ENCODE assay signal across 9 cellular contexts in the genomic region with DNA sequence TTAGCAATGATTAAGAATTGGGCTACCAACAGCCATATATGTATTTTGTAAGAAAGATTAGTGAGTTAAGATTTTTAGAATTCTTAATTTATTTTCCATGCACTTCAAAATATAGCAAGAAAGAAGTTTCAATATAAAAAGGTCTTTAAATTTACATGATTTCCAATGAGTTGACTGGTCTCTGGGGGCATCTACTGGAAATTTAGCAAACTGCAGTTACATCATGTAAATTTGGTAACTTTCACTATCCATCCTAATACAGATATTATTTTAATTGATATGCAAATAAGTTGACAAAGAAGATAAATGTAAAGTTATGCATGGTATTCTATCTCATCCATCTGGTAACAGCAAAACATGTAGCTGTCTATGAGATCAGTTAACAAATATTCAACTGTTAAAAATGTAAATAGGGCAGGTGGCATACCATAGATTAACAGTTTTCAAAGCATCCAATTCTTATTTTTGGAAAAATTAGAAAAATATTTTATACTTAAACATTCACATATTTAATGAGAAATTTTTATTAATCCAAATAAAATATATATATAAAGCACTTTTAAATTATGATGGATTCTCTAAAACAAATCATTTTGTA. TPM values are rescaled to one million over a fixed set of nuclear protein-coding genes. Genes with fewer than 3 reads are reported as not detected.
DNase-seq lines count a peak whose midpoint lies in the region; ATAC-seq, FAIRE-seq and TF ChIP-seq lines count a peak whose summit lies in the region.
"Had no signal": no experiment of that assay in that cellular context is flagged by ENCODE, and none has a peak within 500 bp of the region (broad histone marks: within the 10 kb centered on the region; RNA-seq: fewer than 3 reads in every experiment).

No MANE protein-coding gene starts in this region.

- peak; percentile 64 for TF ChIP-seq CTCF in CD8-positive, alpha-beta T cell (IDR thresholded peaks at IDR 0.05)
- TF ChIP-seq CTCF in GM12878 (IDR thresholded peaks at IDR 0.05 in 2 of 3, conservative IDR thresholded peaks at IDR 0.05 in 1 of 3; ENCODE audit: control insufficient read depth in 2 of 3, extremely low read depth in 1 of 3, insufficient read depth in 1 of 3, low read depth in 3 of 3, low read length in 3 of 3): peak; percentile 57 to 65 (median 63)

- H3K9me3 Mint-ChIP-seq in CD8-positive, alpha-beta T cell: no peaks in the 10 kb centered on the region

- H3K4me1 Mint-ChIP-seq in CD8-positive, alpha-beta T cell (ENCODE audit: low read depth): no peaks in the 10 kb centered on the region

- intact Hi-C loops in CD8-positive, alpha-beta T cell (cut with DNase I, micrococcal nuclease): loop anchor here (1.0 to 10.0 kb wide), 6 partner anchors 573 to 1682 kb away; no protein-coding TSS in a partner anchor
- intact Hi-C loops in GM12878 (cut with micrococcal nuclease; ENCODE audit: unreplicated experiment): loop anchor here (1.0 to 10.0 kb wide), 7 partner anchors 181 to 1299 kb away; a partner anchor contains a TSS

- POLR2A ChIA-PET in CD8-positive, alpha-beta T cell (lab: Charles Lee): no interaction called here
- POLR2A ChIA-PET in GM12878 (lab: Charles Lee): no interaction called here

- no peak overlapping the region for H3K4me2 ChIP-seq in GM12878 (ENCODE audit: control insufficient read depth, insufficient read depth)

- no peaks in the 10 kb centered on the region for H3K9me3 ChIP-seq in CD8-positive, alpha-beta T cell (ENCODE audit: low read length)
- H3K9me3 ChIP-seq in GM12878 (replicated peaks; ENCODE audit: control insufficient read depth, insufficient read depth, low read length): no peaks in the 10 kb centered on the region

- no peak overlapping the region for H2AFZ ChIP-seq in GM12878 (ENCODE audit: control insufficient read depth, low read depth, low read length)

- no peak overlapping the region for H3K4me3 ChIP-seq in CD8-positive, alpha-beta T cell (ENCODE audit: low read depth, low read length)
- H3K4me3 ChIP-seq in GM12878: no peak overlapping the region

- TF ChIP-seq RAD21 in GM12878 (IDR thresholded peaks at IDR 0.05; ENCODE audit: insufficient read depth, low read depth, low read length): peak; percentile 86

- no peaks in the 10 kb centered on the region for H3K36me3 Mint-ChIP-seq in CD8-positive, alpha-beta T cell

- CTCF ChIA-PET in CD8-positive, alpha-beta T cell (lab: Charles Lee): no interaction called here
- CTCF ChIA-PET in GM12878 (lab: Yijun Ruan, JAX): interaction anchor here (0.6 to 2.4 kb wide), 10 partner anchors 15 to 821 kb away, joined by 3 to 18 read pairs (median 4); no protein-coding TSS in a partner anchor

- TF ChIP-seq EP300 in GM12878 (IDR thresholded peaks at IDR 0.05; ENCODE audit: borderline replicate concordance in 1 of 2, control insufficient read depth in 1 of 2, low read depth in 2 of 2, low read length in 2 of 2): no peak

- peak; percentile 77 for FAIRE-seq in GM12878 (lab: Jason Lieb, UNC)

- peaks cover 7% of the 10 kb centered on the region for H3K27me3 Mint-ChIP-seq in CD8-positive, alpha-beta T cell (ENCODE audit: low read depth)

- no peaks in the 10 kb centered on the region for H3K36me3 ChIP-seq in CD8-positive, alpha-beta T cell (ENCODE audit: insufficient read depth, low read length)
- H3K36me3 ChIP-seq in GM12878 (ENCODE audit: control insufficient read depth in 2 of 2, insufficient read depth in 2 of 2, low read length in 1 of 2): no peaks in the 10 kb centered on the region

- SMC1A ChIA-PET in GM12878 (lab: Charles Lee; ENCODE audit: uncharacterized antibody, unreplicated experiment): interaction anchor here (0.9 to 3.4 kb wide), 10 partner anchors 10 to 961 kb away, joined by 3 to 25 read pairs (median 4); no protein-coding TSS in a partner anchor

- in situ Hi-C loops in GM12878 (cut with MboI): loop anchor here (25.0 kb wide), 1 partner anchor 954 kb away; no protein-coding TSS in a partner anchor

- RAD21 ChIA-PET in GM12878 (lab: Charles Lee; ENCODE audit: unreplicated experiment): interaction anchor here (0.6 to 1.5 kb wide), 10 partner anchors 180 to 821 kb away, joined by 3 to 10 read pairs (median 4); no protein-coding TSS in a partner anchor

- no peak for TF ChIP-seq POLR2A in GM12878 (IDR thresholded peaks at IDR 0.05; ENCODE audit: low read depth, low read length)

- peak in 2 of 7 experiments; percentile 5 to 16 for DNase-seq in CD8-positive, alpha-beta T cell
- DNase-seq in NCI-H1694 (lab: John Stamatoyannopoulos, UW) (peak; percentile 5), GM12878 (ENCODE audit: low read depth, low spot score) (peak; percentile 2), left lobe of liver (ENCODE audit: low spot score) (no peak), iPS-NIHi7 (ENCODE audit: extremely low spot score) (no peak), cortex of kidney (lab: John Stamatoyannopoulos, UW) (no peak)

- no peak overlapping the region for H3K27ac Mint-ChIP-seq in CD8-positive, alpha-beta T cell

- H3K9ac ChIP-seq in GM12878 (ENCODE audit: control insufficient read depth, insufficient read depth, low read length): no peak overlapping the region

- H3K79me2 ChIP-seq in GM12878 (ENCODE audit: control insufficient read depth, insufficient read depth, low read length): no peaks in the 10 kb centered on the region

- H3K27ac ChIP-seq in CD8-positive, alpha-beta T cell (ENCODE audit: low read depth, low read length): no peak overlapping the region
- H3K27ac ChIP-seq in GM12878 (ENCODE audit: control insufficient read depth, insufficient read depth): no peak overlapping the region

- no peak for ATAC-seq in CD8-positive, alpha-beta T cell
- ATAC-seq in GM18868 (IDR thresholded peaks at IDR 0.05; ENCODE audit: unreplicated experiment) (peak; percentile 70), GM12878 (0 out of 3 replicates have a peak, but pooled peaks have one; percentile 27), left lobe of liver (peak; percentile 69), GM19324 (IDR thresholded peaks at IDR 0.05; ENCODE audit: low FRiP score, unreplicated experiment) (no peak)

- no peaks in the 10 kb centered on the region for H3K27me3 ChIP-seq in CD8-positive, alpha-beta T cell (ENCODE audit: insufficient read depth, low read length)
- no peaks in the 10 kb centered on the region for H3K27me3 ChIP-seq in GM12878 (replicated peaks in 1 of 2; ENCODE audit: control insufficient read depth in 2 of 2, insufficient read depth in 2 of 2, low read length in 1 of 2)

- no peak overlapping the region for H3K4me3 Mint-ChIP-seq in CD8-positive, alpha-beta T cell

- H3K4me1 ChIP-seq in CD8-positive, alpha-beta T cell (ENCODE audit: insufficient read depth, low read length): no peaks in the 10 kb centered on the region
- H3K4me1 ChIP-seq in GM12878 (ENCODE audit: control insufficient read depth, insufficient read depth, low read length): no peaks in the 10 kb centered on the region

- H4K20me1 ChIP-seq in GM12878 (ENCODE audit: control insufficient read depth, insufficient read depth): no peaks in the 10 kb centered on the region

- no TSS peak for BruUV-seq in GM12878 (replicated peaks; lab: Mats Ljungman, UMichigan)

TF ChIP-seq in GM12878, 131 proteins besides CTCF, POLR2A, EP300 and RAD21:
- peak; percentile 74 for TF ChIP-seq SMC3 (IDR thresholded peaks at IDR 0.05; ENCODE audit: borderline replicate concordance, low read length)
- TF ChIP-seq, protein P1, sequence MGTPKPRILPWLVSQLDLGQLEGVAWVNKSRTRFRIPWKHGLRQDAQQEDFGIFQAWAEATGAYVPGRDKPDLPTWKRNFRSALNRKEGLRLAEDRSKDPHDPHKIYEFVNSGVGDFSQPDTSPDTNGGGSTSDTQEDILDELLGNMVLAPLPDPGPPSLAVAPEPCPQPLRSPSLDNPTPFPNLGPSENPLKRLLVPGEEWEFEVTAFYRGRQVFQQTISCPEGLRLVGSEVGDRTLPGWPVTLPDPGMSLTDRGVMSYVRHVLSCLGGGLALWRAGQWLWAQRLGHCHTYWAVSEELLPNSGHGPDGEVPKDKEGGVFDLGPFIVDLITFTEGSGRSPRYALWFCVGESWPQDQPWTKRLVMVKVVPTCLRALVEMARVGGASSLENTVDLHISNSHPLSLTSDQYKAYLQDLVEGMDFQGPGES (IDR thresholded peaks at IDR 0.05): no peak

RNA-seq across cellular contexts. Expression of a gene that starts 29.1 kb away (rescaled TPM):
- not detected for total RNA-seq in CD8-positive, alpha-beta T cell
- total RNA-seq in GM12878 (2013; cell fraction: nucleolus; rRNA removed): not detected in 2 replicates
- total RNA-seq in GM12878 (2014; rRNA removed) (not detected in 2 replicates), GM12878 (2014; rRNA removed; fragmentation: Illumina TruSeq; extraction: Trizol) (not detected in 2 replicates), GM12878 (2021) (not detected in 2 replicates), left lobe of liver (not detected)
- polyA plus RNA-seq in GM12878 (2011; ENCODE audit: low read depth): not detected
- polyA plus RNA-seq in GM12878 (2011; rRNA removed) (not detected in 2 replicates), GM12878 (2014; fragmentation: Illumina TruSeq; extraction: Trizol) (not detected in 2 replicates), GM12878 (2014; fragmentation: Nextera tagmentation; extraction: Ambion mirVana) (not detected), GM12878 (2014; rRNA removed) (not detected in 2 replicates), GM12878 (2016; fragmentation: Nextera tagmentation; extraction: Ambion mirVana) (not detected)
- not detected in 2 replicates for polyA plus RNA-seq in GM12878 (2011; cell fraction: cytosol; rRNA removed)
- polyA plus RNA-seq in GM12878 (2011; cell fraction: nucleus; rRNA removed): not detected in 2 replicates
- not detected in 2 replicates for polyA plus RNA-seq in GM12878 (2012)
- not detected in 2 replicates for polyA minus RNA-seq in GM12878 (2011; rRNA and poly(A)+ RNA removed)
- polyA minus RNA-seq in GM12878 (2011; cell fraction: cytosol; rRNA and poly(A)+ RNA removed): not detected in 2 replicates
- polyA minus RNA-seq in GM12878 (2011; cell fraction: nucleus; rRNA and poly(A)+ RNA removed): not detected in 2 replicates
- total RNA-seq: T-helper 1 cell treated with Interleukin-12 subunit alpha and Interleukin-12 subunit beta and Interleukin-4 antibody, amounts not matched to agents 30 ng/mL and 1 ng/mL, for 36 hours had no signal

Comparison
In these comparisons a context has a peak if more than half of its experiments do, and no peak if none do; other contexts are left out.
1. ATAC-seq: peak in GM18868 (single experiment), GM12878 (single experiment) and left lobe of liver (single experiment); none in CD8-positive, alpha-beta T cell (single experiment) and GM19324 (single experiment).
2. DNase-seq: peak in NCI-H1694 (single experiment) and GM12878 (single experiment); none in left lobe of liver (single experiment), iPS-NIHi7 (single experiment) and cortex of kidney (single experiment).